8 cellular contexts compared by ENCODE assay signal in genomic region chr9:99104459-99105151, GRCh38. TPM values are rescaled to one million over a fixed set of nuclear protein-coding genes. Genes with fewer than 3 reads are reported as not detected.
DNase-seq lines count a peak whose midpoint lies in the region; FAIRE-seq and TF ChIP-seq lines count a peak whose summit lies in the region.

Gene TGFBR1 (plus strand): TSS chr9:99105113. CDS start chr9:99105206, 93 bp downstream.

- no peak for FAIRE-seq in H54 (lab: Jason Lieb, UNC)

- H3K4me3 ChIP-seq in fibroblast of the aortic adventitia (ENCODE audit: low read depth, low read length): peak within 1 kb of the TSS; percentile 78

- H3K9me3 Mint-ChIP-seq in nephron: no peaks in the 10 kb centered on the region
- H3K9me3 Mint-ChIP-seq in stimulated activated naive CD8-positive, alpha-beta T cell treated with anti-CD3 and anti-CD28 coated beads, Interleukin-15, Interleukin-2, amounts not matched to agents 100 ng/mL and 50 ng/mL, for 24 hours: no peaks in the 10 kb centered on the region

- no peaks in the 10 kb centered on the region for H3K36me3 Mint-ChIP-seq in nephron (ENCODE audit: low read depth)
- no peaks in the 10 kb centered on the region for H3K36me3 Mint-ChIP-seq in stimulated activated naive CD8-positive, alpha-beta T cell treated with anti-CD3 and anti-CD28 coated beads, Interleukin-15, Interleukin-2, amounts not matched to agents 100 ng/mL and 50 ng/mL, for 24 hours (ENCODE audit: low read depth)

- peak within 1 kb of the TSS; percentile 86 to 89 (median 88) for H3K4me3 Mint-ChIP-seq in nephron
- H3K4me3 Mint-ChIP-seq in stimulated activated naive CD8-positive, alpha-beta T cell treated with anti-CD3 and anti-CD28 coated beads, Interleukin-15, Interleukin-2, amounts not matched to agents 100 ng/mL and 50 ng/mL, for 24 hours: peak within 1 kb of the TSS; percentile 87

- TF ChIP-seq POLR2A in H54 (IDR thresholded peaks at IDR 0.05; ENCODE audit: low read depth, low read length): peak; percentile 27; the same call in 1 of the 2 replicates
- peak; percentile 69 for TF ChIP-seq POLR2A in Raji (IDR thresholded peaks at IDR 0.05; ENCODE audit: insufficient read depth, low read depth, low read length)

- TF ChIP-seq CTCF in fibroblast of the aortic adventitia (IDR thresholded peaks at IDR 0.05; ENCODE audit: insufficient read depth, low read length) (no peak), nephron (IDR thresholded peaks at IDR 0.05; ENCODE audit: unreplicated experiment in 3 of 3) (no peak)

- no peaks in the 10 kb centered on the region for H3K27me3 Mint-ChIP-seq in nephron (ENCODE audit: low read depth)
- H3K27me3 Mint-ChIP-seq in stimulated activated naive CD8-positive, alpha-beta T cell treated with anti-CD3 and anti-CD28 coated beads, Interleukin-15, Interleukin-2, amounts not matched to agents 100 ng/mL and 50 ng/mL, for 24 hours: no peaks in the 10 kb centered on the region

- DNase-seq in EH (ENCODE audit: low read depth): peak; percentile 94
- peak; percentile 99 for DNase-seq in H54 (ENCODE audit: insufficient read length, low spot score)
- DNase-seq in LoVo (ENCODE audit: low spot score): peak; percentile 93
- peak; percentile 98 for DNase-seq in activated effector memory CD4-positive, alpha-beta T cell treated with anti-CD3 and anti-CD28 coated beads, Interleukin-2, amount 50 U/mL, for 16 hours
- peak; percentile 85 for DNase-seq in fibroblast of the aortic adventitia (ENCODE audit: low read depth)

- peaks cover 54% of the 10 kb centered on the region for H3K4me1 Mint-ChIP-seq in nephron
- peaks cover 54% of the 10 kb centered on the region for H3K4me1 Mint-ChIP-seq in stimulated activated naive CD8-positive, alpha-beta T cell treated with anti-CD3 and anti-CD28 coated beads, Interleukin-15, Interleukin-2, amounts not matched to agents 100 ng/mL and 50 ng/mL, for 24 hours (ENCODE audit: low read depth)

- peak within 1 kb of the TSS; percentile 59 to 81 (median 80) for H3K27ac Mint-ChIP-seq in nephron
- peak within 1 kb of the TSS; percentile 85 for H3K27ac Mint-ChIP-seq in stimulated activated naive CD8-positive, alpha-beta T cell treated with anti-CD3 and anti-CD28 coated beads, Interleukin-15, Interleukin-2, amounts not matched to agents 100 ng/mL and 50 ng/mL, for 24 hours

RNA-seq across cellular contexts. Expression of gene TGFBR1, which starts in this region (rescaled TPM):
- total RNA-seq in fibroblast of the aortic adventitia (ENCODE audit: low replicate concordance): 20.1 and 28.8 TPM in 2 replicates

Comparison
In these comparisons a context has a peak if more than half of its experiments do, and no peak if none do; other contexts are left out.
1. Peak in every context shown above with its lines: DNase-seq and H3K4me3 ChIP-seq.